Comparison of ENCODE assay signal across 21 cellular contexts in genomic region chr3:170490828-170491560, GRCh38.
DNase-seq lines count a peak whose midpoint lies in the region; ATAC-seq and TF ChIP-seq lines count a peak whose summit lies in the region.
"Had no signal": no experiment of that assay in that cellular context is flagged by ENCODE, and none has a peak within 500 bp of the region (broad histone marks: within the 10 kb centered on the region; RNA-seq: fewer than 3 reads in every experiment).

No MANE protein-coding gene starts in this region.

- BruUV-seq in mammary epithelial cell (replicated peaks; lab: Mats Ljungman, UMichigan): TSS peak; percentile 87

- TF ChIP-seq POLR2A in breast epithelium (IDR thresholded peaks at IDR 0.05) (no peak), NB4 (IDR thresholded peaks at IDR 0.05; ENCODE audit: extremely low read depth, insufficient read length) (no peak)

- TF ChIP-seq CTCF in mammary epithelial cell (conservative IDR thresholded peaks at IDR 0.05 in 1 of 2, IDR thresholded peaks at IDR 0.05 in 1 of 2; ENCODE audit: extremely low read depth in 1 of 2, insufficient read depth in 1 of 2, low read depth in 1 of 2, low read length in 2 of 2): no peak
- no peak for TF ChIP-seq CTCF in breast epithelium (IDR thresholded peaks at IDR 0.05)
- no peak for TF ChIP-seq CTCF in NB4 (IDR thresholded peaks at IDR 0.05; ENCODE audit: low read depth, low read length)

- no peak overlapping the region for H3K4me2 ChIP-seq in mammary epithelial cell (ENCODE audit: insufficient read depth, low read depth, low read length)

- CTCF ChIA-PET in mammary epithelial cell (lab: Charles Lee; ENCODE audit: low non-redundant PET): no interaction called here

- no peak for DNase-seq in mammary epithelial cell
- DNase-seq in breast epithelium (ENCODE audit: low spot score in 2 of 2): no peak
- DNase-seq in NB4 (ENCODE audit: low read depth): peak; percentile 7
- no peak for DNase-seq in NCI-H69 (lab: John Stamatoyannopoulos, UW)
- DNase-seq in Ammon's horn (ENCODE audit: low spot score): no peak
- no peak for DNase-seq in SW480 (ENCODE audit: low spot score)
- DNase-seq: Caco-2; CD4-positive, alpha-beta T cell; GDM1; GOT3; KG1; NCI-H1092; NCI-H146; NCI-H2081; NCI-H2171 treated with DMSO at 0.1 percent for 48 hours; NCI-H446 treated with DMSO at 0.1 percent for 48 hours; NK-92 treated with Interleukin-12 subunit alpha and Interleukin-12 subunit beta, amount 100 ng/mL, for 24 hours; SW 1271 had no signal

- 94% methylated on average over 2 of the region's 2 CpGs for WGBS in mammary epithelial cell (ENCODE audit: low coverage, missing lambda C conversion rate)

- H3K36me3 ChIP-seq in mammary epithelial cell (ENCODE audit: insufficient read depth, low read length) (no peaks in the 10 kb centered on the region), breast epithelium (no peaks in the 10 kb centered on the region)

- intact Hi-C loops in mammary epithelial cell (cut with micrococcal nuclease): no loop called here
- intact Hi-C loops in breast epithelium (cut with DNase I; ENCODE audit: low total_unique reads): no loop called here

- H4K20me1 ChIP-seq in mammary epithelial cell (ENCODE audit: insufficient read depth, low read length): no peaks in the 10 kb centered on the region

- H3K9me3 ChIP-seq in mammary epithelial cell (replicated peaks; ENCODE audit: insufficient read depth, low read length) (no peaks in the 10 kb centered on the region), breast epithelium (no peaks in the 10 kb centered on the region)
- H3K9me3 ChIP-seq: Caco-2 had no signal

- no peak overlapping the region for H2AFZ ChIP-seq in mammary epithelial cell (ENCODE audit: low read depth, low read length)

- in situ Hi-C loops in mammary epithelial cell (cut with MboI; ENCODE audit: low sequenced_read_pairs in 2 of 2): no loop called here

- dilution Hi-C loops in mammary epithelial cell (cut with HindIII; ENCODE audit: low sequenced_read_pairs): no loop called here

- no peak overlapping the region for H3K27ac ChIP-seq in mammary epithelial cell (ENCODE audit: insufficient read depth, low read depth, low read length)
- peak overlapping the region in 1 of 2 donors; percentile 88 for H3K27ac ChIP-seq in breast epithelium
- peak overlapping the region; percentile 49 for H3K27ac ChIP-seq in layer of hippocampus (ENCODE audit: low read depth, low read length)

- H3K4me1 ChIP-seq in mammary epithelial cell (ENCODE audit: insufficient read depth, low read length) (peaks cover 14% of the 10 kb centered on the region), breast epithelium (no peaks in the 10 kb centered on the region)
- H3K4me1 ChIP-seq: Caco-2 had no signal

- H3K79me2 ChIP-seq in mammary epithelial cell (ENCODE audit: insufficient read depth, low read length): no peaks in the 10 kb centered on the region

- H3K9ac ChIP-seq in mammary epithelial cell (ENCODE audit: insufficient read depth, low read length): no peak overlapping the region

- H3K4me3 ChIP-seq in mammary epithelial cell (replicated peaks in 1 of 3; ENCODE audit: insufficient read depth in 1 of 3, low read depth in 2 of 3, low read length in 3 of 3) (no peak overlapping the region), breast epithelium (no peak overlapping the region), NB4 (ENCODE audit: low read depth, low read length) (no peak overlapping the region)

- ATAC-seq in GM21447 (IDR thresholded peaks at IDR 0.05; ENCODE audit: unreplicated experiment): no peak
- ATAC-seq: Right ventricle myocardium inferior had no signal

- H3K27me3 ChIP-seq in mammary epithelial cell (ENCODE audit: insufficient read depth, low read length) (no peaks in the 10 kb centered on the region), breast epithelium (no peaks in the 10 kb centered on the region), layer of hippocampus (ENCODE audit: control insufficient read depth, insufficient read depth, low read length) (no peaks in the 10 kb centered on the region)
